Comparison of ENCODE assay signal across 21 cellular contexts in the genomic region with DNA sequence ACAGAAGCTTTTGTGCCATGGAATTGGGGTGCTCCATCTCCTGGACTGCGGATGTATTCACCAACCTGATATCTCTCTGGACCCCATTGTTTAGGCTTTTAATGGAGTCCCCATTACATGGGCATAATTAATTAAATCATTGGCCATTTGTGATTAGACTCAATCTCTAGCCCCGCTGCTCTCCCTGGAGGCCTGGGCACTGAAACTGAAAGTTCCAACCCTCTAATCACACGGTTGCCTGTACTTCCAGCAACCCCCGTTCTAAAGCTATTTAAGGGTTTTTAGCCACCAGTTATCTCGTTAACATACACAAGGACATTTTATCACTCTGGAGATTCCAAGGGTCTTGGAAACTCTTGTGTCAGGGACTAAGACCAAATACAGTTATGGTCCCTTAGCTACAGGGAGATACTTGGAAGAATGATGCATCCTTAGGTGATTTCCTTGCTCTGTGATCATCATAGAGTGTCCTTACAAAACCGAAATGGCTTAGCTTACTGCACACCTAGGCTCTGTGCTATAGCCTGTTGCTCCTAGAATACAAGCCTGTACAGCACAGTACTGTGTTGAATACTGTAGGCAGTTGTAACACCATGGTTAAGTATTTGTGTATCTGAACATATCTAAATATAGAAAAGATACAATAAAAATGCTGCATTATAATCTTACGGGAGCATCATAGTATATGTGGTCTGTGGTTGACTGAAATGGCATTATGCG.
DNase-seq lines count a peak whose midpoint lies in the region; ATAC-seq, FAIRE-seq and TF ChIP-seq lines count a peak whose summit lies in the region.
"Had no signal": no experiment of that assay in that cellular context is flagged by ENCODE, and none has a peak within 500 bp of the region (broad histone marks: within the 10 kb centered on the region; RNA-seq: fewer than 3 reads in every experiment).

No MANE protein-coding gene starts in this region.

- no peak for FAIRE-seq in pancreas (lab: Jason Lieb, UNC)
- FAIRE-seq: D721Med, G401.6, GM12891 had no signal

- no peak overlapping the region for H3K4me3 Mint-ChIP-seq in CD4-positive, alpha-beta memory T cell
- H3K4me3 Mint-ChIP-seq: CD8-positive, alpha-beta T cell; GM23338 had no signal

- H3K4me3 ChIP-seq in CD4-positive, alpha-beta memory T cell (ENCODE audit: low read length in 2 of 2): no peak overlapping the region
- H3K4me3 ChIP-seq in heart left ventricle (peak overlapping the region in 1 of 12 donors; percentile 4), left lung (no peak overlapping the region), pancreas (no peak overlapping the region)
- H3K4me3 ChIP-seq: GM23338 had no signal

- H3K27ac Mint-ChIP-seq in CD4-positive, alpha-beta memory T cell: peak overlapping the region in 5 of 7 donors; percentile 16 to 39 (median 30)
- H3K27ac Mint-ChIP-seq: CD8-positive, alpha-beta T cell; GM23338 had no signal

- DNase-seq in NCI-H82 (lab: John Stamatoyannopoulos, UW) (peak; percentile 18), NCI-H82 treated with DMSO at 0.1 percent for 48 hours (lab: John Stamatoyannopoulos, UW; ENCODE audit: unreplicated experiment) (no peak), heart left ventricle (no peak), left lung (no peak), pancreas (no peak), SW480 (ENCODE audit: low spot score) (no peak)
- no peak for DNase-seq in CD4-positive, alpha-beta memory T cell
- DNase-seq: AML-193; CD8-positive, alpha-beta T cell; COR-L47; DMS153; DMS79 treated with DMSO at 0.1 percent for 48 hours; EL; H7 had no signal

- 60 to 70% (median 61%) methylated on average over 8 of the region's 8 CpGs for WGBS in heart left ventricle, 4 donors
- WGBS in pancreas, 2 donors: 88 to 90% methylated on average over 8 of the region's 8 CpGs

- H3K36me3 Mint-ChIP-seq in CD4-positive, alpha-beta memory T cell: peaks cover 48 to 83% of the 10 kb centered on the region in 2 donors

- H3K27ac ChIP-seq in CD4-positive, alpha-beta memory T cell (ENCODE audit: low read depth, low read length): no peak overlapping the region
- H3K27ac ChIP-seq in heart left ventricle (peak overlapping the region in 3 of 12 donors; percentile 1 to 6 (median 4)), left lung (peak overlapping the region in 1 of 2 donors; percentile 67), pancreas (no peak overlapping the region)
- H3K27ac ChIP-seq: 22Rv1, C4-2B had no signal

- TF ChIP-seq CTCF in heart left ventricle (IDR thresholded peaks at IDR 0.05) (no peak), left lung (IDR thresholded peaks at IDR 0.05) (no peak), pancreas (IDR thresholded peaks at IDR 0.05) (no peak)

- ATAC-seq in heart left ventricle: peak; percentile 32 to 60 (median 40)
- ATAC-seq in left lung: peak; percentile 25
- ATAC-seq in pancreas: no peak
- no peak for ATAC-seq in GM19023 (IDR thresholded peaks at IDR 0.05; ENCODE audit: unreplicated experiment)
- ATAC-seq: CD8-positive, alpha-beta T cell; GM23338 had no signal

- H3K9me3 Mint-ChIP-seq in CD4-positive, alpha-beta memory T cell: no peaks in the 10 kb centered on the region
- H3K9me3 Mint-ChIP-seq: CD8-positive, alpha-beta T cell had no signal

- no peaks in the 10 kb centered on the region for H3K27me3 ChIP-seq in CD4-positive, alpha-beta memory T cell (ENCODE audit: insufficient read depth, low read length)
- H3K27me3 ChIP-seq in heart left ventricle (no peaks in the 10 kb centered on the region), left lung (no peaks in the 10 kb centered on the region), pancreas (no peaks in the 10 kb centered on the region)

- intact Hi-C loops in CD4-positive, alpha-beta memory T cell (cut with micrococcal nuclease): no loop called here
- intact Hi-C loops in heart left ventricle (cut with DNase I) (no loop called here), left lung (cut with DNase I) (no loop called here), pancreas (cut with DNase I) (no loop called here)

- peaks cover 0 to 6% (median 2%) of the 10 kb centered on the region in 4 donors for H3K4me1 Mint-ChIP-seq in CD4-positive, alpha-beta memory T cell

- H3K9me3 ChIP-seq in CD4-positive, alpha-beta memory T cell (ENCODE audit: control insufficient read depth in 1 of 2, low read length in 2 of 2): no peaks in the 10 kb centered on the region
- no peaks in the 10 kb centered on the region for H3K9me3 ChIP-seq in heart left ventricle
- no peaks in the 10 kb centered on the region for H3K9me3 ChIP-seq in left lung
- H3K9me3 ChIP-seq in pancreas: no peaks in the 10 kb centered on the region

- H3K36me3 ChIP-seq in CD4-positive, alpha-beta memory T cell (ENCODE audit: insufficient read depth, low read length): peaks cover 36% of the 10 kb centered on the region
- H3K36me3 ChIP-seq in heart left ventricle: peaks cover 0 to 99% (median 87%) of the 10 kb centered on the region in 9 donors
- peaks cover 0 to 87% of the 10 kb centered on the region in 2 donors for H3K36me3 ChIP-seq in left lung
- peaks cover 0 to 31% (median 3%) of the 10 kb centered on the region in 3 donors for H3K36me3 ChIP-seq in pancreas

- H3K4me1 ChIP-seq in CD4-positive, alpha-beta memory T cell (ENCODE audit: insufficient read depth, low read length): no peaks in the 10 kb centered on the region
- H3K4me1 ChIP-seq in heart left ventricle (peaks cover 0 to 21% (median 10%) of the 10 kb centered on the region in 12 donors), left lung (peaks cover 0 to 10% of the 10 kb centered on the region in 2 donors), pancreas (no peaks in the 10 kb centered on the region)

- H3K27me3 Mint-ChIP-seq in CD4-positive, alpha-beta memory T cell: no peaks in the 10 kb centered on the region

- no peak for TF ChIP-seq POLR2A in heart left ventricle (IDR thresholded peaks at IDR 0.05)

- CTCF ChIA-PET in CD4-positive, alpha-beta memory T cell (lab: Charles Lee; ENCODE audit: partially characterized antibody): interaction anchor here (0.9 to 1.2 kb wide), 3 partner anchors 25 to 357 kb away, joined by 3 to 4 read pairs (median 4); no protein-coding TSS in a partner anchor

- POLR2A ChIA-PET in CD4-positive, alpha-beta memory T cell (lab: Charles Lee; ENCODE audit: partially characterized antibody): no interaction called here

Comparison
In these comparisons a context has a peak if more than half of its experiments do, and no peak if none do; other contexts are left out.
1. ATAC-seq: peak in heart left ventricle (4 of 4) and left lung (single experiment); none in pancreas (0 of 4) and GM19023 (single experiment).